17 cellular contexts compared by ENCODE assay signal in the genomic region with DNA sequence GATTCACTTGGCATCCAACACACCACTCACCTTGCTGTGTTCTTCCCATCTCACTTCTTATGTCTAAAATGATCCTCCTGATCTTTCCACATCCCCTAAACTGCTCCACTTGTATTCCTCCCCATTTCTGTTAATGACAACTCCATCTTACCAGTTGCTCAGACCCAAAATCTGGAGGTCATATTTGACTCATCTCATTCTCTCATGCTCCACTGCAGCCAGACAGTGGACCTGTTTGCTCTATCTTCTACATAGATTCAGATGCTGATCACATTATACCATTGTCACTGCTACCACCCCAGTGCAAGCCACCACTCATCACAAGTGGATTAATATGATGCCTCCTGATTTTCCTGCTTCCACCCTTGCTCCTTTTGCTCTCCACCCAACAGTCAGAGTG. TPM values are rescaled to one million over a fixed set of nuclear protein-coding genes. Genes with fewer than 3 reads are reported as not detected.
DNase-seq lines count a peak whose midpoint lies in the region; ATAC-seq, FAIRE-seq and TF ChIP-seq lines count a peak whose summit lies in the region.
"Had no signal": no experiment of that assay in that cellular context is flagged by ENCODE, and none has a peak within 500 bp of the region (broad histone marks: within the 10 kb centered on the region; RNA-seq: fewer than 3 reads in every experiment).

No MANE protein-coding gene starts in this region.

- no peaks in the 10 kb centered on the region for H3K9me3 Mint-ChIP-seq in natural killer cell treated with Interleukin-12 subunit alpha and Interleukin-12 subunit beta and Interleukin-15 and Interleukin-18, amount 100 ng/mL, for 72 hours
- H3K9me3 Mint-ChIP-seq: CD8-positive, alpha-beta T cell; neural crest cell had no signal

- peaks cover 24 to 30% of the 10 kb centered on the region in 2 donors for H3K4me1 Mint-ChIP-seq in natural killer cell treated with Interleukin-12 subunit alpha and Interleukin-12 subunit beta and Interleukin-15 and Interleukin-18, amount 100 ng/mL, for 72 hours (ENCODE audit: low read depth in 2 of 2)
- H3K4me1 Mint-ChIP-seq: neural crest cell had no signal

- ATAC-seq in GM18907 (IDR thresholded peaks at IDR 0.05; ENCODE audit: unreplicated experiment) (peak; percentile 75), GM21576 (IDR thresholded peaks at IDR 0.05; ENCODE audit: unreplicated experiment) (peak; percentile 63), HG03066 (IDR thresholded peaks at IDR 0.05; ENCODE audit: low read depth, unreplicated experiment) (peak; percentile 41)
- ATAC-seq in natural killer cell treated with Interleukin-12 subunit alpha and Interleukin-12 subunit beta and Interleukin-15 and Interleukin-18, amount 100 ng/mL, for 72 hours: no peak
- ATAC-seq: CD8-positive, alpha-beta T cell; left lung; PC-3 had no signal

- no peak overlapping the region for H3K9ac ChIP-seq in keratinocyte (ENCODE audit: control insufficient read depth, extremely low read depth, insufficient read depth, low read length)

- no peaks in the 10 kb centered on the region for H3K9me3 ChIP-seq in keratinocyte (ENCODE audit: control insufficient read depth, low read depth, low read length)
- H3K9me3 ChIP-seq: left lung had no signal

- FAIRE-seq in keratinocyte (lab: Jason Lieb, UNC): peak; percentile 20

- peaks cover under 1% of the 10 kb centered on the region for H3K36me3 Mint-ChIP-seq in natural killer cell treated with Interleukin-12 subunit alpha and Interleukin-12 subunit beta and Interleukin-15 and Interleukin-18, amount 100 ng/mL, for 72 hours
- H3K36me3 Mint-ChIP-seq: CD8-positive, alpha-beta T cell had no signal

- DNase-seq in keratinocyte (ENCODE audit: low read depth, low spot score): no peak
- DNase-seq in dermis blood vessel endothelial cell: no peak
- DNase-seq in NCI-H2196 (lab: John Stamatoyannopoulos, UW; ENCODE audit: unreplicated experiment): no peak
- no peak for DNase-seq in NCI-H510A treated with DMSO at 0.1 percent for 48 hours (lab: John Stamatoyannopoulos, UW)
- DNase-seq in natural killer cell treated with Interleukin-12 subunit alpha and Interleukin-12 subunit beta and Interleukin-15 and Interleukin-18, amount 100 ng/mL, for 72 hours (ENCODE audit: low spot score): no peak
- DNase-seq: activated CD8-positive, alpha-beta memory T cell treated with anti-CD3 and anti-CD28 coated beads, Interleukin-2, amount 50 U/mL, for 48 hours; aorta; CD8-positive, alpha-beta T cell; left lung; NCI-H2171 treated with DMSO at 0.1 percent for 48 hours; PC-3; stimulated activated naive CD4-positive, alpha-beta T cell; T1000 had no signal

- H3K9me1 ChIP-seq in keratinocyte (ENCODE audit: control insufficient read depth, extremely low read depth, insufficient read depth, low read length): no peaks in the 10 kb centered on the region

- H3K27ac Mint-ChIP-seq in natural killer cell treated with Interleukin-12 subunit alpha and Interleukin-12 subunit beta and Interleukin-15 and Interleukin-18, amount 100 ng/mL, for 72 hours: no peak overlapping the region
- H3K27ac Mint-ChIP-seq: CD8-positive, alpha-beta T cell had no signal

- no peak overlapping the region for H3K4me3 Mint-ChIP-seq in natural killer cell treated with Interleukin-12 subunit alpha and Interleukin-12 subunit beta and Interleukin-15 and Interleukin-18, amount 100 ng/mL, for 72 hours
- H3K4me3 Mint-ChIP-seq: CD8-positive, alpha-beta T cell; neural crest cell had no signal

- no peak overlapping the region for H3K27ac ChIP-seq in keratinocyte (ENCODE audit: control insufficient read depth, insufficient read depth, low read length)
- H3K27ac ChIP-seq: left lung had no signal

- peaks cover 6% of the 10 kb centered on the region for H3K4me1 ChIP-seq in keratinocyte (ENCODE audit: control insufficient read depth, extremely low read depth, insufficient read depth, low read length)

- H3K4me3 ChIP-seq in keratinocyte (ENCODE audit: control insufficient read depth in 2 of 3, extremely low read depth in 1 of 3, insufficient read depth in 2 of 3, low read depth in 1 of 3, low read length in 3 of 3): no peak overlapping the region
- H3K4me3 ChIP-seq: left lung had no signal

- no peaks in the 10 kb centered on the region for H3K27me3 ChIP-seq in keratinocyte (ENCODE audit: control insufficient read depth, extremely low read depth, insufficient read depth, low read length)
- H3K27me3 ChIP-seq: left lung had no signal

- no peak overlapping the region for H3K4me2 ChIP-seq in keratinocyte (ENCODE audit: control insufficient read depth, extremely low read depth, insufficient read depth, low read depth, low read length)

- H3K27me3 Mint-ChIP-seq in natural killer cell treated with Interleukin-12 subunit alpha and Interleukin-12 subunit beta and Interleukin-15 and Interleukin-18, amount 100 ng/mL, for 72 hours: no peaks in the 10 kb centered on the region

- H3K79me2 ChIP-seq in keratinocyte (ENCODE audit: control insufficient read depth, insufficient read depth, low read length): no peaks in the 10 kb centered on the region

- no peak for TF ChIP-seq CTCF in keratinocyte (optimal IDR thresholded peaks at IDR 0.05 in 1 of 3, IDR thresholded peaks at IDR 0.05 in 1 of 3, conservative IDR thresholded peaks at IDR 0.05 in 1 of 3; ENCODE audit: extremely low read depth in 1 of 3, insufficient read depth in 2 of 3, low read length in 3 of 3)

- dilution Hi-C loops in keratinocyte (cut with MboI; ENCODE audit: extremely low pct_ligation_motif_present, low sequenced_read_pairs): no loop called here

- H3K36me3 ChIP-seq in keratinocyte (ENCODE audit: control insufficient read depth in 2 of 2, extremely low read depth in 1 of 2, insufficient read depth in 2 of 2, low read length in 2 of 2): no peaks in the 10 kb centered on the region
- H3K36me3 ChIP-seq: left lung had no signal

- H4K20me1 ChIP-seq in keratinocyte (ENCODE audit: control insufficient read depth, extremely low read depth, insufficient read depth, low read length): no peaks in the 10 kb centered on the region

- no peak overlapping the region for H2AFZ ChIP-seq in keratinocyte (ENCODE audit: control insufficient read depth, low read length)

RNA-seq across cellular contexts. Expression of a gene that starts 7.9 kb away (rescaled TPM):
- polyA plus RNA-seq in keratinocyte: 18.4 to 29.3 TPM (median 22.8 TPM) in 3 replicates
- polyA plus RNA-seq in keratinocyte (2011; ENCODE audit: low read depth): 29.0 TPM
- polyA plus RNA-seq in keratinocyte (2011; cell fraction: cytosol; rRNA removed): 9.9 and 14.9 TPM in 2 replicates
- 56.3 and 69.3 TPM in 2 replicates for polyA plus RNA-seq in keratinocyte (2011; cell fraction: nucleus; rRNA removed)
- 21.3 and 25.4 TPM in 2 replicates for polyA plus RNA-seq in keratinocyte (2012; ENCODE audit: low replicate concordance)
- polyA minus RNA-seq in keratinocyte: 5.5 to 50.9 TPM (median 24.0 TPM) in 3 replicates
- 16.3 TPM for polyA minus RNA-seq in keratinocyte (2011; cell fraction: cytosol; rRNA and poly(A)+ RNA removed)
- 45.1 and 82.4 TPM in 2 replicates for polyA minus RNA-seq in keratinocyte (2011; cell fraction: nucleus; rRNA and poly(A)+ RNA removed)
- total RNA-seq in dermis blood vessel endothelial cell: 15.7 and 20.9 TPM in 2 replicates
- 100 to 1,000 TPM; 125 to 138 TPM for total RNA-seq in natural killer cell treated with Interleukin-12 subunit alpha and Interleukin-12 subunit beta and Interleukin-15 and Interleukin-18, amount 100 ng/mL, for 72 hours

Comparison
In these comparisons a context has a peak if more than half of its experiments do, and no peak if none do; other contexts are left out.
1. ATAC-seq: peak in GM18907 (single experiment), GM21576 (single experiment) and HG03066 (single experiment); none in natural killer cell treated with Interleukin-12 subunit alpha and Interleukin-12 subunit beta and Interleukin-15 and Interleukin-18, amount 100 ng/mL, for 72 hours (0 of 2).